In the genomic region with DNA sequence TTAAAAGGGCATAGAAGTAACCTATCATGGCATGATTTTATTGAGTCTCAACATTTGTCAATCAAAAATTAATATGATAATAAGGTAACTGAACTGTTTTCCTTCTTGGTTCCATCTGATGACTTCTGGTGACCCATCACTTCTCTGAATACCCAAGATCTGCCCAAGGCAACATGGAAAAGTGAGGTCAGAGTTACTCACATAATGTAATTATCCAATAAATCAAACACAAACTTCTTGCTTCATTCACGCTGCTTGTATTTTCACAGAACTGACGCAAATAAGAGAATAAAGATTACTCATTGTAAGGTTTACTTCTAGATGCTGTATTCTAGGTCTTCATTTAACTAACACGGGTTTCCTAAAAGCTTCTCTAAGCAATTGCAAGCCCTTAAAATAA, we compare ENCODE assay signal across 27 cellular contexts.
"Had no signal": no experiment of that assay in that cellular context is flagged by ENCODE, and none has a peak within 500 bp of the region (broad histone marks: within the 10 kb centered on the region; RNA-seq: fewer than 3 reads in every experiment).

No MANE protein-coding gene starts in this region.

- ATAC-seq: activated CD8-positive, alpha-beta T cell treated with anti-CD3 and anti-CD28 coated beads, Interleukin-2, amount 10 ng/mL, durations not matched to agents 7 days and 5 days; Right ventricle myocardium inferior; T-cell had no signal

- H3K36me3 ChIP-seq: adrenal gland had no signal

- H3K27ac Mint-ChIP-seq: activated CD8-positive, alpha-beta T cell treated with anti-CD3 and anti-CD28 coated beads, Interleukin-2, amount 10 ng/mL, durations not matched to agents 7 days and 5 days; activated naive CD8-positive, alpha-beta T cell treated with anti-CD3 and anti-CD28 coated beads, Interleukin-2, amount 10 ng/mL, durations not matched to agents 7 days and 5 days; T-cell had no signal

- H3K36me3 Mint-ChIP-seq: activated naive CD8-positive, alpha-beta T cell treated with anti-CD3 and anti-CD28 coated beads, Interleukin-2, amount 10 ng/mL, durations not matched to agents 7 days and 5 days; T-cell had no signal

- H3K27ac ChIP-seq: adrenal gland, SK-N-MC, VCaP had no signal

- H3K9me3 Mint-ChIP-seq: activated naive CD8-positive, alpha-beta T cell treated with anti-CD3 and anti-CD28 coated beads, Interleukin-2, amount 10 ng/mL, durations not matched to agents 7 days and 5 days; T-cell had no signal

- H3K4me1 Mint-ChIP-seq: activated naive CD8-positive, alpha-beta T cell treated with anti-CD3 and anti-CD28 coated beads, Interleukin-2, amount 10 ng/mL, durations not matched to agents 7 days and 5 days; T-cell had no signal

- DNase-seq: activated CD4-positive, alpha-beta T cell treated with anti-CD3 and anti-CD28 coated beads for 48 hours; activated CD4-positive, alpha-beta T cell treated with anti-CD3 and anti-CD28 coated beads, Interleukin-2, amount 50 U/mL, for 4 hours; activated CD8-positive, alpha-beta memory T cell treated with anti-CD3 and anti-CD28 coated beads, Interleukin-2, amount 50 U/mL, for 48 hours; activated CD8-positive, alpha-beta T cell treated with anti-CD3 and anti-CD28 coated beads, Interleukin-2, amount 10 ng/mL, durations not matched to agents 7 days and 5 days; activated naive CD4-positive, alpha-beta T cell treated with anti-CD3 and anti-CD28 coated beads, Interleukin-2, amount 50 U/mL, for 16 hours; activated naive CD8-positive, alpha-beta T cell treated with anti-CD3 and anti-CD28 coated beads, Interleukin-2, amount 10 ng/mL, durations not matched to agents 7 days and 5 days; activated T-cell treated with anti-CD3 and anti-CD28 coated beads, Interleukin-2, amount 50 U/mL, for 1 hour; adrenal gland; anterior cingulate cortex; central memory CD4-positive, alpha-beta T cell; Kasumi-1; KBM-7; NCI-H1092 treated with DMSO at 0.1 percent for 48 hours; NCI-H1417 treated with DMSO at 0.1 percent for 48 hours; NCI-H1694; NCI-H2029 treated with DMSO at 0.1 percent for 48 hours; NCI-H345; NCI-H510A; NCI-H526 treated with DMSO at 0.1 percent for 48 hours; NCI-H82; T-cell; T-helper 2 cell; T1000 had no signal

- H3K4me3 Mint-ChIP-seq: activated CD8-positive, alpha-beta T cell treated with anti-CD3 and anti-CD28 coated beads, Interleukin-2, amount 10 ng/mL, durations not matched to agents 7 days and 5 days; activated naive CD8-positive, alpha-beta T cell treated with anti-CD3 and anti-CD28 coated beads, Interleukin-2, amount 10 ng/mL, durations not matched to agents 7 days and 5 days; T-cell had no signal

- H3K27me3 ChIP-seq: adrenal gland had no signal

- FAIRE-seq: TTC549 had no signal

- H3K4me3 ChIP-seq: adrenal gland, SK-N-MC had no signal

- H3K4me1 ChIP-seq: adrenal gland had no signal

- H3K9me3 ChIP-seq: adrenal gland had no signal
